In the genomic region with DNA sequence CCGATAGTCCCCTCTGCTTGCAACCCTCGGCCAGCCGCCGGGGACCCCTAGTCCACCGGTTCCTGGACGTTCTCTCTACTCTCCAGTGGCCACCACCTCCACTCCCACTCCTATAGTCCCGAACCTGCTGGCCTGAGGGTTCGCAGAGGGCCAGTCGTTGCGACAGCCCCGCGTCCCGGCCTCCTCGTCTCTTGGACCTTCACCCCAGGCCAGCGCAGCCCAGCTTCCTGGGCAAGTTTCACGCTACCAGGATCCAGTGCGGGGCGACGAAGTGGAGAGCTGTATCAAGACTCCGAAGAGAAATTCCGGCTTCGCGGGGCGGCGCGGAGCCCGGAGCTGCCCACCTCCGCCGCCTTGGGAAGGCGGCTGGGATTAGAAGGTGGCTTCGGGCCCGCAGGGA, we compare ENCODE assay signal across 11 cellular contexts. TPM values are rescaled to one million over a fixed set of nuclear protein-coding genes. Genes with fewer than 3 reads are reported as not detected.
"Had no signal": no experiment of that assay in that cellular context is flagged by ENCODE, and none has a peak within 500 bp of the region (broad histone marks: within the 10 kb centered on the region; RNA-seq: fewer than 3 reads in every experiment).

No MANE protein-coding gene starts in this region.

RNA-seq across cellular contexts. Expression of gene FOXD4L6, which starts 5.1 kb away (rescaled TPM):
- total RNA-seq: glomerular endothelial cell; mesothelial cell of epicardium; mononuclear cell; naive thymus-derived CD4-positive, alpha-beta T cell; osteocyte; progenitor cell of endocrine pancreas; right atrium auricular region; sigmoid colon; temporal lobe had no signal
- polyA plus RNA-seq: keratinocyte; liver; naive thymus-derived CD4-positive, alpha-beta T cell had no signal
